In genomic region chr17:80981062-80981902, GRCh38 we compare ENCODE assay signal across 8 cellular contexts. TPM values are rescaled to one million over a fixed set of nuclear protein-coding genes. Genes with fewer than 3 reads are reported as not detected.
DNase-seq lines count a peak whose midpoint lies in the region; ATAC-seq and TF ChIP-seq lines count a peak whose summit lies in the region.

No MANE protein-coding gene starts in this region.

- intact Hi-C loops in Right ventricle myocardium inferior (cut with DNase I): loop anchor here (2.0 to 5.0 kb wide), 2 partner anchors 114 to 554 kb away; no protein-coding TSS in a partner anchor

- no peaks in the 10 kb centered on the region for H3K4me1 Mint-ChIP-seq in endodermal cell

- DNase-seq in cardiac muscle cell (ENCODE audit: low read depth in 1 of 2, low spot score in 1 of 2) (peak in 1 of 2 donors; percentile 59), Right ventricle myocardium inferior (ENCODE audit: missing footprints) (no peak), WERI-Rb-1 (no peak), endodermal cell (peak; percentile 92), NCI-H2171 (lab: John Stamatoyannopoulos, UW) (no peak)

- no peaks in the 10 kb centered on the region for H3K36me3 ChIP-seq in cardiac muscle cell
- H3K36me3 ChIP-seq in WERI-Rb-1: no peaks in the 10 kb centered on the region
- H3K36me3 ChIP-seq in endodermal cell (ENCODE audit: control insufficient read depth, insufficient read depth, low read length): no peaks in the 10 kb centered on the region
- H3K36me3 ChIP-seq in neutrophil: no peaks in the 10 kb centered on the region

- peaks cover 15% of the 10 kb centered on the region for H3K27me3 ChIP-seq in cardiac muscle cell
- no peaks in the 10 kb centered on the region for H3K27me3 ChIP-seq in WERI-Rb-1 (ENCODE audit: insufficient read depth, low read depth, severe bottlenecking)
- peaks cover 8% of the 10 kb centered on the region for H3K27me3 ChIP-seq in endodermal cell (ENCODE audit: control insufficient read depth, insufficient read depth, low read length, poor library complexity, severe bottlenecking)
- peaks cover 20% of the 10 kb centered on the region for H3K27me3 ChIP-seq in neutrophil

- H3K36me3 Mint-ChIP-seq in endodermal cell (ENCODE audit: low read depth): no peaks in the 10 kb centered on the region

- H3K4me3 ChIP-seq in cardiac muscle cell (peak overlapping the region; percentile 27), WERI-Rb-1 (ENCODE audit: low read depth, low read length) (peak overlapping the region; percentile 39), endodermal cell (ENCODE audit: low read length) (peak overlapping the region; percentile 29), neutrophil (ENCODE audit: low read depth in 1 of 2, low read length in 1 of 2) (no peak overlapping the region)

- H3K9me3 Mint-ChIP-seq in endodermal cell: peaks cover 4% of the 10 kb centered on the region

- 13% methylated on average over 33 to 65 of the region's 65 CpGs for WGBS in endodermal cell (ENCODE audit: insufficient coverage in 1 of 2, insufficient read length in 1 of 2), 2 experiments

- ATAC-seq in Right ventricle myocardium inferior (no peak), GM18498 (IDR thresholded peaks at IDR 0.05; ENCODE audit: unreplicated experiment) (no peak), GM21576 (IDR thresholded peaks at IDR 0.05; ENCODE audit: unreplicated experiment) (no peak)

- H3K9ac ChIP-seq in endodermal cell (ENCODE audit: extremely low read depth, low read length, poor library complexity, severe bottlenecking): no peak overlapping the region

- H3K4me3 Mint-ChIP-seq in endodermal cell: peak overlapping the region; percentile 45

- H3K27me3 Mint-ChIP-seq in endodermal cell (ENCODE audit: insufficient read depth): peaks cover 21% of the 10 kb centered on the region

- TF ChIP-seq CTCF in cardiac muscle cell (IDR thresholded peaks at IDR 0.05; ENCODE audit: low read depth, low read length) (peak; percentile 51), WERI-Rb-1 (IDR thresholded peaks at IDR 0.05; ENCODE audit: low read depth, low read length) (peak; percentile 91), endodermal cell (conservative IDR thresholded peaks at IDR 0.05) (peak; percentile 99), neutrophil (IDR thresholded peaks at IDR 0.05) (peak; percentile 66)

- no peaks in the 10 kb centered on the region for H3K4me1 ChIP-seq in cardiac muscle cell (ENCODE audit: low read depth)
- H3K4me1 ChIP-seq in endodermal cell (ENCODE audit: control insufficient read depth, insufficient read depth, low read length): no peaks in the 10 kb centered on the region
- peaks cover 3 to 8% of the 10 kb centered on the region in 2 experiments for H3K4me1 ChIP-seq in neutrophil (ENCODE audit: control insufficient read depth in 1 of 2, insufficient read depth in 1 of 2, low read depth in 1 of 2, low read length in 1 of 2)

- H3K9me3 ChIP-seq in cardiac muscle cell (ENCODE audit: low read depth) (no peaks in the 10 kb centered on the region), WERI-Rb-1 (ENCODE audit: severe bottlenecking) (peaks cover 7% of the 10 kb centered on the region), endodermal cell (ENCODE audit: control insufficient read depth, low read length) (no peaks in the 10 kb centered on the region), neutrophil (no peaks in the 10 kb centered on the region)

- H3K27ac Mint-ChIP-seq in endodermal cell: no peak overlapping the region

- no peak overlapping the region for H3K27ac ChIP-seq in cardiac muscle cell
- H3K27ac ChIP-seq in WERI-Rb-1: peak overlapping the region; percentile 23; the same call in 1 of the 2 replicates
- no peak overlapping the region for H3K27ac ChIP-seq in endodermal cell (ENCODE audit: low read depth, low read length)
- no peak overlapping the region for H3K27ac ChIP-seq in neutrophil

RNA-seq across cellular contexts. Expression of gene CHMP6, which starts 10.4 kb away (rescaled TPM):
- total RNA-seq in cardiac muscle cell: 35.5 and 41.4 TPM in 2 replicates
- polyA plus RNA-seq in cardiac muscle cell: 46.4 and 58.8 TPM in 2 replicates
- total RNA-seq in Right ventricle myocardium inferior: 19.0 TPM
- total RNA-seq in endodermal cell: 10 to 100 TPM; 28.4 to 32.5 TPM
- 23.4 TPM for polyA plus RNA-seq in endodermal cell (2013, experiment 1 of 2)
- polyA plus RNA-seq in endodermal cell (2013, experiment 2 of 2): 20.2 TPM

RNA-seq across cellular contexts. Expression of gene BAIAP2, which starts 53.7 kb away (rescaled TPM):
- total RNA-seq in cardiac muscle cell (16.2 and 24.9 TPM in 2 replicates), Right ventricle myocardium inferior (32.1 TPM), endodermal cell (10 to 100 TPM; 24.9 to 32.7 TPM)
- 22.4 and 22.5 TPM in 2 replicates for polyA plus RNA-seq in cardiac muscle cell
- polyA plus RNA-seq in endodermal cell (2013, experiment 1 of 2): 41.7 TPM
- polyA plus RNA-seq in endodermal cell (2013, experiment 2 of 2): 39.0 TPM

Comparison
In these comparisons a context has a peak if more than half of its experiments do, and no peak if none do; other contexts are left out.
1. H3K4me3 ChIP-seq: peak in cardiac muscle cell (single experiment), WERI-Rb-1 (single experiment) and endodermal cell (single experiment); none in neutrophil (0 of 2).
2. Peak in every context shown above with its lines, with median percentiles within 50 percentile points of each other: CTCF ChIP-seq.